Comparison of ENCODE assay signal across 1 cellular context in the genomic region with DNA sequence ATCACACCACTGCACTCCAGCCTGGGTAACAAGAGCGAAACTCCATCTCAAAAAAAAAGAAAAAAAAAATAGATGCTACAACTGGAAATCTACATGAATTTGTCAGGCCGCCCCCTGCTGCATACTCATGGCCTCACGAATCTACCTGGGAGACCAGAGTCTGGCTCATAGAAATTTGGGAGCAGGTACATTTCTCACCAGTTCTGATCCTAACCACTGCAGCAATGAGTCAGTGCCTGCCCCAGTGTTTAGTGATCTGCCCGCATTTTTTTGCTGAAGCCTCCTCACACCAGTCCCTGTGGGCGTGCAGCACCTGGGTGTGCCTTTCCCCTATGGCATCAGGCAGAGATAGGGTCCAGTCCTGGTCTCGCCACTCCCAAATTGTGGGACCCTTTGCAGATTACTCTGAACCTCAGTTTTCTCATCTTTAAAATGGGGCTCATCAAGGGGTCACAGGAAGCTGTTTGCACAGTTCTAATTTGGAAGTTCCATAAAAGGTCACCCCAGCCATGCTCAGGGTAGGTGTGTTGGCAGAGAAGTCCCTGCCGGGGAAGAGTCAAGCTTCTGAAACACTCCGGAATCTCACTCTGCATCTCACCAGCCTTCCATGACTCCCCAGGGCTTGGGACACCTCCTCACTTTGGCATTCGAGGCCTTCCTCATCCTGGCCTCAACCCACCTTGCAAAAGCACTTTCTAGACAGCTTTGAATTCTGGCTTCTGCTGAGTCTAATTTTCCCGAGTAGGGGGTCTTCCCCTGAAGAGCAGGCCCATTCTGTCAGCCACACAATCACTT.
TF ChIP-seq lines count a peak whose summit lies in the region.

No MANE protein-coding gene starts in this region.

TF ChIP-seq in K562, 482 proteins besides CTCF, POLR2A, EP300 and RAD21 (continued from another document):
- TF ChIP-seq, protein P1, sequence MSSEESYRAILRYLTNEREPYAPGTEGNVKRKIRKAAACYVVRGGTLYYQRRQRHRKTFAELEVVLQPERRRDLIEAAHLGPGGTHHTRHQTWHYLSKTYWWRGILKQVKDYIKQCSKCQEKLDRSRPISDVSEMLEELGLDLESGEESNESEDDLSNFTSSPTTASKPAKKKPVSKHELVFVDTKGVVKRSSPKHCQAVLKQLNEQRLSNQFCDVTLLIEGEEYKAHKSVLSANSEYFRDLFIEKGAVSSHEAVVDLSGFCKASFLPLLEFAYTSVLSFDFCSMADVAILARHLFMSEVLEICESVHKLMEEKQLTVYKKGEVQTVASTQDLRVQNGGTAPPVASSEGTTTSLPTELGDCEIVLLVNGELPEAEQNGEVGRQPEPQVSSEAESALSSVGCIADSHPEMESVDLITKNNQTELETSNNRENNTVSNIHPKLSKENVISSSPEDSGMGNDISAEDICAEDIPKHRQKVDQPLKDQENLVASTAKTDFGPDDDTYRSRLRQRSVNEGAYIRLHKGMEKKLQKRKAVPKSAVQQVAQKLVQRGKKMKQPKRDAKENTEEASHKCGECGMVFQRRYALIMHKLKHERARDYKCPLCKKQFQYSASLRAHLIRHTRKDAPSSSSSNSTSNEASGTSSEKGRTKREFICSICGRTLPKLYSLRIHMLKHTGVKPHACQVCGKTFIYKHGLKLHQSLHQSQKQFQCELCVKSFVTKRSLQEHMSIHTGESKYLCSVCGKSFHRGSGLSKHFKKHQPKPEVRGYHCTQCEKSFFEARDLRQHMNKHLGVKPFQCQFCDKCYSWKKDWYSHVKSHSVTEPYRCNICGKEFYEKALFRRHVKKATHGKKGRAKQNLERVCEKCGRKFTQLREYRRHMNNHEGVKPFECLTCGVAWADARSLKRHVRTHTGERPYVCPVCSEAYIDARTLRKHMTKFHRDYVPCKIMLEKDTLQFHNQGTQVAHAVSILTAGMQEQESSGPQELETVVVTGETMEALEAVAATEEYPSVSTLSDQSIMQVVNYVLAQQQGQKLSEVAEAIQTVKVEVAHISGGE (CRISPR knock-in tag; IDR thresholded peaks at IDR 0.05) = no peak
- TF ChIP-seq, protein P2, sequence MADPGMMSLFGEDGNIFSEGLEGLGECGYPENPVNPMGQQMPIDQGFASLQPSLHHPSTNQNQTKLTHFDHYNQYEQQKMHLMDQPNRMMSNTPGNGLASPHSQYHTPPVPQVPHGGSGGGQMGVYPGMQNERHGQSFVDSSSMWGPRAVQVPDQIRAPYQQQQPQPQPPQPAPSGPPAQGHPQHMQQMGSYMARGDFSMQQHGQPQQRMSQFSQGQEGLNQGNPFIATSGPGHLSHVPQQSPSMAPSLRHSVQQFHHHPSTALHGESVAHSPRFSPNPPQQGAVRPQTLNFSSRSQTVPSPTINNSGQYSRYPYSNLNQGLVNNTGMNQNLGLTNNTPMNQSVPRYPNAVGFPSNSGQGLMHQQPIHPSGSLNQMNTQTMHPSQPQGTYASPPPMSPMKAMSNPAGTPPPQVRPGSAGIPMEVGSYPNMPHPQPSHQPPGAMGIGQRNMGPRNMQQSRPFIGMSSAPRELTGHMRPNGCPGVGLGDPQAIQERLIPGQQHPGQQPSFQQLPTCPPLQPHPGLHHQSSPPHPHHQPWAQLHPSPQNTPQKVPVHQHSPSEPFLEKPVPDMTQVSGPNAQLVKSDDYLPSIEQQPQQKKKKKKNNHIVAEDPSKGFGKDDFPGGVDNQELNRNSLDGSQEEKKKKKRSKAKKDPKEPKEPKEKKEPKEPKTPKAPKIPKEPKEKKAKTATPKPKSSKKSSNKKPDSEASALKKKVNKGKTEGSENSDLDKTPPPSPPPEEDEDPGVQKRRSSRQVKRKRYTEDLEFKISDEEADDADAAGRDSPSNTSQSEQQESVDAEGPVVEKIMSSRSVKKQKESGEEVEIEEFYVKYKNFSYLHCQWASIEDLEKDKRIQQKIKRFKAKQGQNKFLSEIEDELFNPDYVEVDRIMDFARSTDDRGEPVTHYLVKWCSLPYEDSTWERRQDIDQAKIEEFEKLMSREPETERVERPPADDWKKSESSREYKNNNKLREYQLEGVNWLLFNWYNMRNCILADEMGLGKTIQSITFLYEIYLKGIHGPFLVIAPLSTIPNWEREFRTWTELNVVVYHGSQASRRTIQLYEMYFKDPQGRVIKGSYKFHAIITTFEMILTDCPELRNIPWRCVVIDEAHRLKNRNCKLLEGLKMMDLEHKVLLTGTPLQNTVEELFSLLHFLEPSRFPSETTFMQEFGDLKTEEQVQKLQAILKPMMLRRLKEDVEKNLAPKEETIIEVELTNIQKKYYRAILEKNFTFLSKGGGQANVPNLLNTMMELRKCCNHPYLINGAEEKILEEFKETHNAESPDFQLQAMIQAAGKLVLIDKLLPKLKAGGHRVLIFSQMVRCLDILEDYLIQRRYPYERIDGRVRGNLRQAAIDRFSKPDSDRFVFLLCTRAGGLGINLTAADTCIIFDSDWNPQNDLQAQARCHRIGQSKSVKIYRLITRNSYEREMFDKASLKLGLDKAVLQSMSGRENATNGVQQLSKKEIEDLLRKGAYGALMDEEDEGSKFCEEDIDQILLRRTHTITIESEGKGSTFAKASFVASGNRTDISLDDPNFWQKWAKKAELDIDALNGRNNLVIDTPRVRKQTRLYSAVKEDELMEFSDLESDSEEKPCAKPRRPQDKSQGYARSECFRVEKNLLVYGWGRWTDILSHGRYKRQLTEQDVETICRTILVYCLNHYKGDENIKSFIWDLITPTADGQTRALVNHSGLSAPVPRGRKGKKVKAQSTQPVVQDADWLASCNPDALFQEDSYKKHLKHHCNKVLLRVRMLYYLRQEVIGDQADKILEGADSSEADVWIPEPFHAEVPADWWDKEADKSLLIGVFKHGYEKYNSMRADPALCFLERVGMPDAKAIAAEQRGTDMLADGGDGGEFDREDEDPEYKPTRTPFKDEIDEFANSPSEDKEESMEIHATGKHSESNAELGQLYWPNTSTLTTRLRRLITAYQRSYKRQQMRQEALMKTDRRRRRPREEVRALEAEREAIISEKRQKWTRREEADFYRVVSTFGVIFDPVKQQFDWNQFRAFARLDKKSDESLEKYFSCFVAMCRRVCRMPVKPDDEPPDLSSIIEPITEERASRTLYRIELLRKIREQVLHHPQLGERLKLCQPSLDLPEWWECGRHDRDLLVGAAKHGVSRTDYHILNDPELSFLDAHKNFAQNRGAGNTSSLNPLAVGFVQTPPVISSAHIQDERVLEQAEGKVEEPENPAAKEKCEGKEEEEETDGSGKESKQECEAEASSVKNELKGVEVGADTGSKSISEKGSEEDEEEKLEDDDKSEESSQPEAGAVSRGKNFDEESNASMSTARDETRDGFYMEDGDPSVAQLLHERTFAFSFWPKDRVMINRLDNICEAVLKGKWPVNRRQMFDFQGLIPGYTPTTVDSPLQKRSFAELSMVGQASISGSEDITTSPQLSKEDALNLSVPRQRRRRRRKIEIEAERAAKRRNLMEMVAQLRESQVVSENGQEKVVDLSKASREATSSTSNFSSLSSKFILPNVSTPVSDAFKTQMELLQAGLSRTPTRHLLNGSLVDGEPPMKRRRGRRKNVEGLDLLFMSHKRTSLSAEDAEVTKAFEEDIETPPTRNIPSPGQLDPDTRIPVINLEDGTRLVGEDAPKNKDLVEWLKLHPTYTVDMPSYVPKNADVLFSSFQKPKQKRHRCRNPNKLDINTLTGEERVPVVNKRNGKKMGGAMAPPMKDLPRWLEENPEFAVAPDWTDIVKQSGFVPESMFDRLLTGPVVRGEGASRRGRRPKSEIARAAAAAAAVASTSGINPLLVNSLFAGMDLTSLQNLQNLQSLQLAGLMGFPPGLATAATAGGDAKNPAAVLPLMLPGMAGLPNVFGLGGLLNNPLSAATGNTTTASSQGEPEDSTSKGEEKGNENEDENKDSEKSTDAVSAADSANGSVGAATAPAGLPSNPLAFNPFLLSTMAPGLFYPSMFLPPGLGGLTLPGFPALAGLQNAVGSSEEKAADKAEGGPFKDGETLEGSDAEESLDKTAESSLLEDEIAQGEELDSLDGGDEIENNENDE (IDR thresholded peaks at IDR 0.05; ENCODE audit: low read depth, low read length) = no peak
- TF ChIP-seq ARNT (IDR thresholded peaks at IDR 0.05) = 0 out of 4 replicates have a peak, but pooled peaks of 1 of the 2 experiments have one; percentile 20
- no peak for TF ChIP-seq CEBPB (tag; IDR thresholded peaks at IDR 0.05)
- peak; percentile 53; the same call in 1 of the 2 replicates for TF ChIP-seq SMARCA5 (IDR thresholded peaks at IDR 0.05)
- no peak for TF ChIP-seq HSF4 (CRISPR knock-in tag; IDR thresholded peaks at IDR 0.05; ENCODE audit: borderline replicate concordance)
- TF ChIP-seq TARDBP (IDR thresholded peaks at IDR 0.05) = no peak
- no peak for TF ChIP-seq NFE2L1 (tag; IDR thresholded peaks at IDR 0.05; ENCODE audit: borderline replicate concordance, low read depth)
- TF ChIP-seq SUPT5H (IDR thresholded peaks at IDR 0.05) = no peak
- TF ChIP-seq ETV5 (CRISPR knock-in tag; IDR thresholded peaks at IDR 0.05; ENCODE audit: low read depth) = no peak
- TF ChIP-seq RBM25 (IDR thresholded peaks at IDR 0.05; ENCODE audit: low read depth, low read length, severe bottlenecking) = peak; percentile 83
- TF ChIP-seq, protein P3, sequence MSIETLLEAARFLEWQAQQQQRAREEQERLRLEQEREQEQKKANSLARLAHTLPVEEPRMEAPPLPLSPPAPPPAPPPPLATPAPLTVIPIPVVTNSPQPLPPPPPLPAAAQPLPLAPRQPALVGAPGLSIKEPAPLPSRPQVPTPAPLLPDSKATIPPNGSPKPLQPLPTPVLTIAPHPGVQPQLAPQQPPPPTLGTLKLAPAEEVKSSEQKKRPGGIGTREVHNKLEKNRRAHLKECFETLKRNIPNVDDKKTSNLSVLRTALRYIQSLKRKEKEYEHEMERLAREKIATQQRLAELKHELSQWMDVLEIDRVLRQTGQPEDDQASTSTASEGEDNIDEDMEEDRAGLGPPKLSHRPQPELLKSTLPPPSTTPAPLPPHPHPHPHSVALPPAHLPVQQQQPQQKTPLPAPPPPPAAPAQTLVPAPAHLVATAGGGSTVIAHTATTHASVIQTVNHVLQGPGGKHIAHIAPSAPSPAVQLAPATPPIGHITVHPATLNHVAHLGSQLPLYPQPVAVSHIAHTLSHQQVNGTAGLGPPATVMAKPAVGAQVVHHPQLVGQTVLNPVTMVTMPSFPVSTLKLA (conservative IDR thresholded peaks at IDR 0.05) = no peak
- TF ChIP-seq ZNF561 (CRISPR knock-in tag; conservative IDR thresholded peaks at IDR 0.05) = no peak
- no peak for TF ChIP-seq NFRKB (IDR thresholded peaks at IDR 0.05; ENCODE audit: low read depth)
- no peak for TF ChIP-seq BRD9 (IDR thresholded peaks at IDR 0.05; ENCODE audit: low read depth, partially characterized antibody)
- no peak for TF ChIP-seq ZC3H4 (CRISPR knock-in tag; IDR thresholded peaks at IDR 0.05; ENCODE audit: borderline replicate concordance)
- 0 out of 4 replicates have a peak, but pooled peaks of 1 of the 2 experiments have one; percentile 2 for TF ChIP-seq TEAD1 (CRISPR knock-in tag; IDR thresholded peaks at IDR 0.05)
- TF ChIP-seq BCOR (IDR thresholded peaks at IDR 0.05) = peak; percentile 86
- TF ChIP-seq ADNP (tag; IDR thresholded peaks at IDR 0.05) = peak; percentile 63; the same call in 1 of the 2 replicates
- TF ChIP-seq CAMTA2 (CRISPR knock-in tag; conservative IDR thresholded peaks at IDR 0.05) = no peak
- TF ChIP-seq, protein P4, sequence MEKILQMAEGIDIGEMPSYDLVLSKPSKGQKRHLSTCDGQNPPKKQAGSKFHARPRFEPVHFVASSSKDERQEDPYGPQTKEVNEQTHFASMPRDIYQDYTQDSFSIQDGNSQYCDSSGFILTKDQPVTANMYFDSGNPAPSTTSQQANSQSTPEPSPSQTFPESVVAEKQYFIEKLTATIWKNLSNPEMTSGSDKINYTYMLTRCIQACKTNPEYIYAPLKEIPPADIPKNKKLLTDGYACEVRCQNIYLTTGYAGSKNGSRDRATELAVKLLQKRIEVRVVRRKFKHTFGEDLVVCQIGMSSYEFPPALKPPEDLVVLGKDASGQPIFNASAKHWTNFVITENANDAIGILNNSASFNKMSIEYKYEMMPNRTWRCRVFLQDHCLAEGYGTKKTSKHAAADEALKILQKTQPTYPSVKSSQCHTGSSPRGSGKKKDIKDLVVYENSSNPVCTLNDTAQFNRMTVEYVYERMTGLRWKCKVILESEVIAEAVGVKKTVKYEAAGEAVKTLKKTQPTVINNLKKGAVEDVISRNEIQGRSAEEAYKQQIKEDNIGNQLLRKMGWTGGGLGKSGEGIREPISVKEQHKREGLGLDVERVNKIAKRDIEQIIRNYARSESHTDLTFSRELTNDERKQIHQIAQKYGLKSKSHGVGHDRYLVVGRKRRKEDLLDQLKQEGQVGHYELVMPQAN (IDR thresholded peaks at IDR 0.05; ENCODE audit: borderline replicate concordance) = no peak
- TF ChIP-seq ZNF584 (CRISPR knock-in tag; IDR thresholded peaks at IDR 0.05; ENCODE audit: low read depth) = 0 out of 2 replicates have a peak, but pooled peaks have one; percentile 48
- TF ChIP-seq BACH1 (tag; IDR thresholded peaks at IDR 0.05) = no peak; the same call in 1 of the 2 replicates
- no peak for TF ChIP-seq TAF15 (IDR thresholded peaks at IDR 0.05; ENCODE audit: low read depth, low read length)
- TF ChIP-seq, protein P5, sequence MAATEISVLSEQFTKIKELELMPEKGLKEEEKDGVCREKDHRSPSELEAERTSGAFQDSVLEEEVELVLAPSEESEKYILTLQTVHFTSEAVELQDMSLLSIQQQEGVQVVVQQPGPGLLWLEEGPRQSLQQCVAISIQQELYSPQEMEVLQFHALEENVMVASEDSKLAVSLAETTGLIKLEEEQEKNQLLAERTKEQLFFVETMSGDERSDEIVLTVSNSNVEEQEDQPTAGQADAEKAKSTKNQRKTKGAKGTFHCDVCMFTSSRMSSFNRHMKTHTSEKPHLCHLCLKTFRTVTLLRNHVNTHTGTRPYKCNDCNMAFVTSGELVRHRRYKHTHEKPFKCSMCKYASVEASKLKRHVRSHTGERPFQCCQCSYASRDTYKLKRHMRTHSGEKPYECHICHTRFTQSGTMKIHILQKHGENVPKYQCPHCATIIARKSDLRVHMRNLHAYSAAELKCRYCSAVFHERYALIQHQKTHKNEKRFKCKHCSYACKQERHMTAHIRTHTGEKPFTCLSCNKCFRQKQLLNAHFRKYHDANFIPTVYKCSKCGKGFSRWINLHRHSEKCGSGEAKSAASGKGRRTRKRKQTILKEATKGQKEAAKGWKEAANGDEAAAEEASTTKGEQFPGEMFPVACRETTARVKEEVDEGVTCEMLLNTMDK (IDR thresholded peaks at IDR 0.05; ENCODE audit: borderline replicate concordance, insufficient read depth, low read depth, low read length, poor library complexity, severe bottlenecking) = peak; percentile 27
- no peak for TF ChIP-seq STAT5A (IDR thresholded peaks at IDR 0.05; ENCODE audit: borderline replicate concordance, low read length)
- peak; percentile 49; the same call in 1 of the 2 replicates for TF ChIP-seq HDAC2 (IDR thresholded peaks at IDR 0.05)
- TF ChIP-seq KDM1A (IDR thresholded peaks at IDR 0.05) = peak; percentile 46 to 76; a peak in 3 of 4 replicates
- TF ChIP-seq ZBTB1 (CRISPR knock-in tag; IDR thresholded peaks at IDR 0.05; ENCODE audit: borderline replicate concordance, low read depth) = no peak
- TF ChIP-seq CBX3 (IDR thresholded peaks at IDR 0.05; ENCODE audit: borderline replicate concordance in 1 of 2, low read length in 2 of 2) = 0 out of 3 replicates have a peak, but pooled peaks of 1 of the 2 experiments have one; percentile 47
TF ChIP-seq in K562: peak in this region for 11.
